Comparison of ENCODE assay signal across 1 cellular context in genomic region chrX:134460005-134460860, GRCh38.
TF ChIP-seq lines count a peak whose summit lies in the region.

A gene with protein sequence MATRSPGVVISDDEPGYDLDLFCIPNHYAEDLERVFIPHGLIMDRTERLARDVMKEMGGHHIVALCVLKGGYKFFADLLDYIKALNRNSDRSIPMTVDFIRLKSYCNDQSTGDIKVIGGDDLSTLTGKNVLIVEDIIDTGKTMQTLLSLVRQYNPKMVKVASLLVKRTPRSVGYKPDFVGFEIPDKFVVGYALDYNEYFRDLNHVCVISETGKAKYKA (plus strand): TSS chrX:134460165. CDS start chrX:134460312, 147 bp downstream.

TF ChIP-seq in SK-N-SH treated with all-trans-retinoic acid at 6 μM for 48 hours, 23 proteins besides CTCF, POLR2A, EP300 and RAD21 (continued from another document):
- TF ChIP-seq ARNTL (CRISPR knock-in tag; IDR thresholded peaks at IDR 0.05; ENCODE audit: borderline replicate concordance, low read depth), result no peak
